2 cellular contexts compared by ENCODE assay signal in the genomic region with DNA sequence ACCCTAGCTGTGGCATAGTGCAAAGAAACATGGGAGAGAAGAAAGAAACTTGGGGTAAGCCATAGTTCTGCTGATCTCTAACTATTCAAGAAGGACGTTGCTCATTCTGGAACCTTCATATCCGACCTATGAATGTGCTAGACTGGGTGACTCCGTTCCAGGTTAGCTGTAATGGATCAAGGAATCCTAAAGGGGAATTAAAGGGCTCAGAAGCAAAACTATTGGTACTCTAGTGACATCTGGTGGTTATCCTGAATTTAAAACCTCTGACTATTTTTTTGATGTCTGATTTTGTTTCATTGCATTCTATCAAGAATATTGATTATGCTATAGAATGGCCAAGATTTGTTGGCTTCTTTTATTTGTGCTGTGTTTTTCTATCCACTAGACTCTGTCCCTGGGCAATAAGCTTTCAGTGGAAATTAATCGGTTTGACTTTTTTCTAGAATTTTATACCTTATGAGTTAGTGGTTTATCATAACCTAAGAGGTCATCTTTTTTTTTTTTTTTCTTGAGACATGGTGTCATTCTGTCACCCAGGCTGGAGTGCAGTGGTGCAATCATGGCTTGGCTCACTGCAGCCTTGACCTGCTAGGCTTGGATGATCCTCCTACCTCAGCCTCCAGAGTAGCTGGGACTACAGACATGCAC.
TF ChIP-seq lines count a peak whose summit lies in the region.

No MANE protein-coding gene starts in this region.

TF ChIP-seq in A549, 52 proteins besides CTCF, POLR2A, EP300 and RAD21:
- no peak for TF ChIP-seq HOXB13 (CRISPR knock-in tag; IDR thresholded peaks at IDR 0.05; ENCODE audit: low read depth)
- peak; percentile 90 for TF ChIP-seq SMC3 (IDR thresholded peaks at IDR 0.05)

TF ChIP-seq in HepG2, 621 proteins besides CTCF, POLR2A, EP300 and RAD21:
- TF ChIP-seq MBNL3 (CRISPR knock-in tag; conservative IDR thresholded peaks at IDR 0.05) = no peak
- TF ChIP-seq, protein P1, sequence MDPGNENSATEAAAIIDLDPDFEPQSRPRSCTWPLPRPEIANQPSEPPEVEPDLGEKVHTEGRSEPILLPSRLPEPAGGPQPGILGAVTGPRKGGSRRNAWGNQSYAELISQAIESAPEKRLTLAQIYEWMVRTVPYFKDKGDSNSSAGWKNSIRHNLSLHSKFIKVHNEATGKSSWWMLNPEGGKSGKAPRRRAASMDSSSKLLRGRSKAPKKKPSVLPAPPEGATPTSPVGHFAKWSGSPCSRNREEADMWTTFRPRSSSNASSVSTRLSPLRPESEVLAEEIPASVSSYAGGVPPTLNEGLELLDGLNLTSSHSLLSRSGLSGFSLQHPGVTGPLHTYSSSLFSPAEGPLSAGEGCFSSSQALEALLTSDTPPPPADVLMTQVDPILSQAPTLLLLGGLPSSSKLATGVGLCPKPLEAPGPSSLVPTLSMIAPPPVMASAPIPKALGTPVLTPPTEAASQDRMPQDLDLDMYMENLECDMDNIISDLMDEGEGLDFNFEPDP (CRISPR knock-in tag; conservative IDR thresholded peaks at IDR 0.05) = no peak
- peak; percentile 86 for TF ChIP-seq STAG1 (CRISPR knock-in tag; IDR thresholded peaks at IDR 0.05)
- 0 out of 2 replicates have a peak, but pooled peaks have one; percentile 9 for TF ChIP-seq ZNF652 (CRISPR knock-in tag; IDR thresholded peaks at IDR 0.05; ENCODE audit: borderline replicate concordance, low read depth)
- TF ChIP-seq MIXL1 (CRISPR knock-in tag; IDR thresholded peaks at IDR 0.05) = peak; percentile 54; the same call in 1 of the 2 replicates
- TF ChIP-seq, protein P2, sequence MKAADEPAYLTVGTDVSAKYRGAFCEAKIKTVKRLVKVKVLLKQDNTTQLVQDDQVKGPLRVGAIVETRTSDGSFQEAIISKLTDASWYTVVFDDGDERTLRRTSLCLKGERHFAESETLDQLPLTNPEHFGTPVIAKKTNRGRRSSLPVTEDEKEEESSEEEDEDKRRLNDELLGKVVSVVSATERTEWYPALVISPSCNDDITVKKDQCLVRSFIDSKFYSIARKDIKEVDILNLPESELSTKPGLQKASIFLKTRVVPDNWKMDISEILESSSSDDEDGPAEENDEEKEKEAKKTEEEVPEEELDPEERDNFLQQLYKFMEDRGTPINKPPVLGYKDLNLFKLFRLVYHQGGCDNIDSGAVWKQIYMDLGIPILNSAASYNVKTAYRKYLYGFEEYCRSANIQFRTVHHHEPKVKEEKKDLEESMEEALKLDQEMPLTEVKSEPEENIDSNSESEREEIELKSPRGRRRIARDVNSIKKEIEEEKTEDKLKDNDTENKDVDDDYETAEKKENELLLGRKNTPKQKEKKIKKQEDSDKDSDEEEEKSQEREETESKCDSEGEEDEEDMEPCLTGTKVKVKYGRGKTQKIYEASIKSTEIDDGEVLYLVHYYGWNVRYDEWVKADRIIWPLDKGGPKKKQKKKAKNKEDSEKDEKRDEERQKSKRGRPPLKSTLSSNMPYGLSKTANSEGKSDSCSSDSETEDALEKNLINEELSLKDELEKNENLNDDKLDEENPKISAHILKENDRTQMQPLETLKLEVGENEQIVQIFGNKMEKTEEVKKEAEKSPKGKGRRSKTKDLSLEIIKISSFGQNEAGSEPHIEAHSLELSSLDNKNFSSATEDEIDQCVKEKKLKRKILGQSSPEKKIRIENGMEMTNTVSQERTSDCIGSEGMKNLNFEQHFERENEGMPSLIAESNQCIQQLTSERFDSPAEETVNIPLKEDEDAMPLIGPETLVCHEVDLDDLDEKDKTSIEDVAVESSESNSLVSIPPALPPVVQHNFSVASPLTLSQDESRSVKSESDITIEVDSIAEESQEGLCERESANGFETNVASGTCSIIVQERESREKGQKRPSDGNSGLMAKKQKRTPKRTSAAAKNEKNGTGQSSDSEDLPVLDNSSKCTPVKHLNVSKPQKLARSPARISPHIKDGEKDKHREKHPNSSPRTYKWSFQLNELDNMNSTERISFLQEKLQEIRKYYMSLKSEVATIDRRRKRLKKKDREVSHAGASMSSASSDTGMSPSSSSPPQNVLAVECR (CRISPR knock-in tag; IDR thresholded peaks at IDR 0.05; ENCODE audit: borderline replicate concordance) = no peak
- no peak for TF ChIP-seq TGIF2 (CRISPR knock-in tag; IDR thresholded peaks at IDR 0.05)
- TF ChIP-seq SMC3 (IDR thresholded peaks at IDR 0.05; ENCODE audit: low read length) = peak; percentile 84
- no peak for TF ChIP-seq KAT8 (CRISPR knock-in tag; IDR thresholded peaks at IDR 0.05)
- TF ChIP-seq, protein P3, sequence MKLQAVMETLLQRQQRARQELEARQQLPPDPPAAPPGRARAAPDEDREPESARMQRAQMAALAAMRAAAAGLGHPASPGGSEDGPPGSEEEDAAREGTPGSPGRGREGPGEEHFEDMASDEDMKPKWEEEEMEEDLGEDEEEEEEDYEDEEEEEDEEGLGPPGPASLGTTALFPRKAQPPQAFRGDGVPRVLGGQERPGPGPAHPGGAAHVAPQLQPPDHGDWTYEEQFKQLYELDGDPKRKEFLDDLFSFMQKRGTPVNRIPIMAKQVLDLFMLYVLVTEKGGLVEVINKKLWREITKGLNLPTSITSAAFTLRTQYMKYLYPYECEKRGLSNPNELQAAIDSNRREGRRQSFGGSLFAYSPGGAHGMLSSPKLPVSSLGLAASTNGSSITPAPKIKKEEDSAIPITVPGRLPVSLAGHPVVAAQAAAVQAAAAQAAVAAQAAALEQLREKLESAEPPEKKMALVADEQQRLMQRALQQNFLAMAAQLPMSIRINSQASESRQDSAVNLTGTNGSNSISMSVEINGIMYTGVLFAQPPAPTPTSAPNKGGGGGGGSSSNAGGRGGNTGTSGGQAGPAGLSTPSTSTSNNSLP (IDR thresholded peaks at IDR 0.05; ENCODE audit: low read depth, low read length) = 0 out of 2 replicates have a peak, but pooled peaks have one; percentile 25
- TF ChIP-seq KMT2B (CRISPR knock-in tag; IDR thresholded peaks at IDR 0.05) = no peak
